19 cellular contexts compared by ENCODE assay signal in the genomic region with DNA sequence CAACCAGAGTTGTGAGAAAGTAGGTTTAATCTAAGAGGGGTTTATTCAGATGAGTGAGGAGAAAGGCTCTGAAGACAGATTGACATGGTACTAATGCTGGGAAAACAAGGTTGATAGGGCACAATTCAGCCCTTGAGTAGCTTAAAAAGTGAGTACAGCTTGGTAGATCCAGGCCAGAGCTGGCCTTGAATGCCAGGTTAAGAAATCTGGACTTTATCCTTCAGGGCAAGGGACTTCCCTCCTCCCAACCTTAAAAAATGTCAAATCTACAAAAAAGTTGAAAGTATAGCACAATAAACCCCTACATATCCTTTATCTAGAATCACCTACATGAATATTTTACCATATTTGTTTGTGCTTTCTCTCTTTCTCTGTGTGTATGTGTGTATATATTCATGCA. TPM values are rescaled to one million over a fixed set of nuclear protein-coding genes. Genes with fewer than 3 reads are reported as not detected.
DNase-seq lines count a peak whose midpoint lies in the region; ATAC-seq and TF ChIP-seq lines count a peak whose summit lies in the region.
"Had no signal": no experiment of that assay in that cellular context is flagged by ENCODE, and none has a peak within 500 bp of the region (broad histone marks: within the 10 kb centered on the region; RNA-seq: fewer than 3 reads in every experiment).

No MANE protein-coding gene starts in this region.

- peak overlapping the region; percentile 77 for H4K8ac ChIP-seq in mesenchymal stem cell (ENCODE audit: low read length)

- intact Hi-C loops in uterus (cut with DNase I; ENCODE audit: low total_unique reads) = no loop called here

- peaks cover 0 to 5% (median 1%) of the 10 kb centered on the region in 4 donors for H3K4me1 ChIP-seq in liver (ENCODE audit: control insufficient read depth in 4 of 4, insufficient read depth in 4 of 4, low read length in 3 of 4)
- no peaks in the 10 kb centered on the region for H3K4me1 ChIP-seq in mesenchymal stem cell (ENCODE audit: control insufficient read depth, insufficient read depth, low read depth, low read length)
- no peaks in the 10 kb centered on the region for H3K4me1 ChIP-seq in uterus
- H3K4me1 ChIP-seq: BE2C, BLaER1, Caco-2 had no signal

- H2BK120ac ChIP-seq in mesenchymal stem cell (ENCODE audit: low read depth, low read length) = no peak overlapping the region

- H2AFZ ChIP-seq in mesenchymal stem cell (ENCODE audit: low read depth, low read length) = no peak overlapping the region

- no peak for TF ChIP-seq CTCF in liver (IDR thresholded peaks at IDR 0.05; ENCODE audit: low read depth, low read length, missing input control)
- TF ChIP-seq CTCF in uterus (IDR thresholded peaks at IDR 0.05) = no peak
- TF ChIP-seq CTCF in brain microvascular endothelial cell (IDR thresholded peaks at IDR 0.05; ENCODE audit: low read depth, low read length, missing control alignments) = no peak

- no peak overlapping the region for H2AK5ac ChIP-seq in mesenchymal stem cell (ENCODE audit: low read length, severe bottlenecking)

- H3K4me2 ChIP-seq in mesenchymal stem cell (ENCODE audit: low read length, poor library complexity, severe bottlenecking) = no peak overlapping the region
- H3K4me2 ChIP-seq: BLaER1 had no signal

- peak; percentile 4 for DNase-seq in NCI-H82 treated with DMSO at 0.1 percent for 48 hours (lab: John Stamatoyannopoulos, UW; ENCODE audit: unreplicated experiment)
- DNase-seq in left lobe of liver (ENCODE audit: low spot score) = no peak
- DNase-seq in mesenchymal stem cell = no peak
- no peak for DNase-seq in uterus
- no peak for DNase-seq in germinal center (ENCODE audit: low spot score)
- no peak for DNase-seq in brain microvascular endothelial cell
- no peak for DNase-seq in activated CD8-positive, alpha-beta memory T cell treated with anti-CD3 and anti-CD28 coated beads, Interleukin-2, amount 50 U/mL, for 4 hours
- DNase-seq: 8988T; ACHN; BE2C; C1 segment of cervical spinal cord; Caco-2; Calu3; CD4-positive, alpha-beta T cell; CD8-positive, alpha-beta T cell; DMS79 treated with DMSO at 0.1 percent for 48 hours; GF-D8 had no signal

- no peak for TF ChIP-seq POLR2A in uterus (IDR thresholded peaks at IDR 0.05)

- no peaks in the 10 kb centered on the region for H3K79me1 ChIP-seq in mesenchymal stem cell (replicated peaks; ENCODE audit: low read length, poor library complexity, severe bottlenecking)

- H3K4ac ChIP-seq in mesenchymal stem cell (ENCODE audit: low read depth in 1 of 2, low read length in 2 of 2) = no peak overlapping the region

- no peak overlapping the region for H3K23ac ChIP-seq in mesenchymal stem cell (ENCODE audit: low read length in 2 of 2)

- no peak overlapping the region for H3K18ac ChIP-seq in mesenchymal stem cell (ENCODE audit: low read depth in 1 of 2, low read length in 2 of 2)

- ATAC-seq in left lobe of liver = peak; percentile 73
- ATAC-seq: CD8-positive, alpha-beta T cell had no signal

- TF ChIP-seq RAD21 in liver (IDR thresholded peaks at IDR 0.05) = peak in 1 of 2 donors; percentile 15

- no peak overlapping the region for H2BK15ac ChIP-seq in mesenchymal stem cell (ENCODE audit: low read depth, poor library complexity, severe bottlenecking)

- no peak overlapping the region for H2BK12ac ChIP-seq in mesenchymal stem cell (ENCODE audit: low read length in 2 of 2)

- no peak overlapping the region for H4K91ac ChIP-seq in mesenchymal stem cell (ENCODE audit: low read length)

- H3K4me3 ChIP-seq in liver (ENCODE audit: low read depth in 1 of 3, low read length in 3 of 3) (no peak overlapping the region), mesenchymal stem cell (ENCODE audit: insufficient read depth in 1 of 2, low read depth in 1 of 2, low read length in 2 of 2) (no peak overlapping the region), uterus (no peak overlapping the region), brain microvascular endothelial cell (ENCODE audit: low read depth, low read length) (no peak overlapping the region)
- H3K4me3 ChIP-seq: BLaER1 had no signal

- no peak overlapping the region for H2BK5ac ChIP-seq in mesenchymal stem cell (ENCODE audit: low read depth, low read length, poor library complexity, severe bottlenecking)

- in situ Hi-C loops in brain microvascular endothelial cell (cut with HindIII; ENCODE audit: low pct_ligation_motif_present, low sequenced_read_pairs) = no loop called here

- no peak overlapping the region for H3K9ac ChIP-seq in liver (ENCODE audit: low read depth in 1 of 2, low read length in 2 of 2)
- no peak overlapping the region for H3K9ac ChIP-seq in mesenchymal stem cell (ENCODE audit: low read length)
- H3K9ac ChIP-seq: BLaER1 had no signal

- H3K27ac ChIP-seq in liver (ENCODE audit: low read depth in 1 of 2, low read length in 2 of 2) (no peak overlapping the region), mesenchymal stem cell (ENCODE audit: low read length, poor library complexity, severe bottlenecking) (no peak overlapping the region), uterus (no peak overlapping the region), brain microvascular endothelial cell (no peak overlapping the region)
- H3K27ac ChIP-seq: BLaER1 had no signal

- H3K9me3 ChIP-seq in liver (ENCODE audit: control insufficient read depth in 4 of 4, low read length in 3 of 4) (no peaks in the 10 kb centered on the region), mesenchymal stem cell (ENCODE audit: control insufficient read depth, low read length) (no peaks in the 10 kb centered on the region), uterus (no peaks in the 10 kb centered on the region)
- H3K9me3 ChIP-seq: BE2C, BLaER1, Caco-2 had no signal

- no peak overlapping the region for H3K14ac ChIP-seq in mesenchymal stem cell (ENCODE audit: low read length in 2 of 2)

- H3K27me3 ChIP-seq in liver (ENCODE audit: control insufficient read depth in 4 of 4, insufficient read depth in 4 of 4, low read length in 3 of 4) (no peaks in the 10 kb centered on the region), mesenchymal stem cell (ENCODE audit: control insufficient read depth in 1 of 2, insufficient read depth in 1 of 2, low read length in 2 of 2) (no peaks in the 10 kb centered on the region), uterus (no peaks in the 10 kb centered on the region), brain microvascular endothelial cell (replicated peaks) (no peaks in the 10 kb centered on the region)
- H3K27me3 ChIP-seq: BE2C, BLaER1 had no signal

- H3K36me3 ChIP-seq in liver (ENCODE audit: control insufficient read depth in 4 of 4, insufficient read depth in 3 of 4, low read depth in 1 of 4, low read length in 3 of 4) = no peaks in the 10 kb centered on the region
- H3K36me3 ChIP-seq in mesenchymal stem cell (ENCODE audit: control insufficient read depth in 1 of 2, insufficient read depth in 2 of 2, low read depth in 1 of 2, low read length in 2 of 2) = no peaks in the 10 kb centered on the region
- H3K36me3 ChIP-seq in uterus = no peaks in the 10 kb centered on the region
- no peaks in the 10 kb centered on the region for H3K36me3 ChIP-seq in brain microvascular endothelial cell (replicated peaks)
- H3K36me3 ChIP-seq: BE2C, BLaER1 had no signal

TF ChIP-seq in liver, 16 proteins besides CTCF, POLR2A, EP300 and RAD21 (continues in another document):
- TF ChIP-seq TAF1 (conservative IDR thresholded peaks at IDR 0.05) (no peak), RXRA (IDR thresholded peaks at IDR 0.05) (no peak), NR2F2 (IDR thresholded peaks at IDR 0.05) (no peak), HNF4G (IDR thresholded peaks at IDR 0.05) (peak; percentile 76), FOXA2 (IDR thresholded peaks at IDR 0.05) (no peak), REST (IDR thresholded peaks at IDR 0.05) (no peak), JUND (IDR thresholded peaks at IDR 0.05) (no peak), HNF4A (conservative IDR thresholded peaks at IDR 0.05) (peak; percentile 93 to 96), YY1 (IDR thresholded peaks at IDR 0.05) (no peak), FOXA1 (IDR thresholded peaks at IDR 0.05) (no peak), EGR1 (IDR thresholded peaks at IDR 0.05; ENCODE audit: low read depth in 2 of 2) (no peak)
- TF ChIP-seq, protein P1, sequence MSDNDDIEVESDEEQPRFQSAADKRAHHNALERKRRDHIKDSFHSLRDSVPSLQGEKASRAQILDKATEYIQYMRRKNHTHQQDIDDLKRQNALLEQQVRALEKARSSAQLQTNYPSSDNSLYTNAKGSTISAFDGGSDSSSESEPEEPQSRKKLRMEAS (IDR thresholded peaks at IDR 0.05) = no peak

RNA-seq across cellular contexts. Expression of gene TM4SF18, which starts 7.9 kb away (rescaled TPM):
- total RNA-seq in left lobe of liver (1.4 TPM), liver (10 to 100 TPM in 1 of 2 donors, 1 to 10 TPM in 1; 5.1 to 12.6 TPM), uterus (10 to 100 TPM in 3 of 4 donors, 1 to 10 TPM in 1; 6.7 to 35.5 (median 14.6) TPM)
- 1 to 10 TPM; 4.9 to 7.7 TPM for polyA plus RNA-seq in liver
- polyA plus RNA-seq in mesenchymal stem cell (2013, experiment 1 of 2) = 0.94 TPM
- 0.88 TPM for polyA plus RNA-seq in mesenchymal stem cell (2013, experiment 2 of 2)
- total RNA-seq: Caco-2; CD4-positive, alpha-beta T cell; CD8-positive, alpha-beta T cell had no signal

RNA-seq across cellular contexts. Expression of gene TM4SF1, which starts 51.9 kb away (rescaled TPM):
- total RNA-seq in left lobe of liver (9.6 TPM), liver (10 to 100 TPM; 21.5 to 31.5 TPM), uterus (100 to 1,000 TPM; 102 to 118 (median 113) TPM)
- 10 to 100 TPM; 20.0 to 28.8 TPM for polyA plus RNA-seq in liver
- polyA plus RNA-seq in mesenchymal stem cell (2013, experiment 1 of 2) = 80.3 TPM
- polyA plus RNA-seq in mesenchymal stem cell (2013, experiment 2 of 2) = 86.8 TPM
- total RNA-seq: CD4-positive, alpha-beta T cell; CD8-positive, alpha-beta T cell had no signal
